In genomic region chr15:60424006-60424405, GRCh38 we compare ENCODE assay signal across 13 cellular contexts. TPM values are rescaled to one million over a fixed set of nuclear protein-coding genes. Genes with fewer than 3 reads are reported as not detected.
DNase-seq lines count a peak whose midpoint lies in the region; ATAC-seq, FAIRE-seq and TF ChIP-seq lines count a peak whose summit lies in the region.
"Had no signal": no experiment of that assay in that cellular context is flagged by ENCODE, and none has a peak within 500 bp of the region (broad histone marks: within the 10 kb centered on the region; RNA-seq: fewer than 3 reads in every experiment).

No MANE protein-coding gene starts in this region.

- TF ChIP-seq EP300 in SK-N-SH (IDR thresholded peaks at IDR 0.05; ENCODE audit: borderline replicate concordance in 1 of 2, low read depth in 1 of 2, low read length in 1 of 2): no peak

- H3K79me2 ChIP-seq in SK-N-SH (ENCODE audit: insufficient read depth) (peaks cover 39% of the 10 kb centered on the region), keratinocyte (ENCODE audit: control insufficient read depth, insufficient read depth, low read length) (peaks cover 5% of the 10 kb centered on the region)

- H4K20me1 ChIP-seq in SK-N-SH (ENCODE audit: insufficient read depth): no peaks in the 10 kb centered on the region
- no peaks in the 10 kb centered on the region for H4K20me1 ChIP-seq in keratinocyte (ENCODE audit: control insufficient read depth, extremely low read depth, insufficient read depth, low read length)

- no peaks in the 10 kb centered on the region for H3K27me3 Mint-ChIP-seq in WTC11 (ENCODE audit: low read depth)
- H3K27me3 Mint-ChIP-seq in stimulated activated naive B cell treated with anti-CD40 and anti-IgM and Interleukin-4, amounts not matched to agents 10 μg/mL and 1 μg/mL and 100 μg/mL, for 72 hours: no peaks in the 10 kb centered on the region

- H3K9me3 Mint-ChIP-seq in WTC11: no peaks in the 10 kb centered on the region
- H3K9me3 Mint-ChIP-seq in stimulated activated naive B cell treated with anti-CD40 and anti-IgM and Interleukin-4, amounts not matched to agents 10 μg/mL and 1 μg/mL and 100 μg/mL, for 72 hours: no peaks in the 10 kb centered on the region

- no peak for TF ChIP-seq RAD21 in SK-N-SH (IDR thresholded peaks at IDR 0.05; ENCODE audit: low read length)

- peaks cover 47% of the 10 kb centered on the region for H3F3A ChIP-seq in SK-N-SH (replicated peaks; ENCODE audit: insufficient read depth)

- H3K4me1 ChIP-seq in SK-N-SH (ENCODE audit: control insufficient read depth in 1 of 2, insufficient read depth in 2 of 2, low read depth in 1 of 2, low read length in 1 of 2) (peaks cover 0 to 33% of the 10 kb centered on the region in 2 experiments; a peak in 3 of 4 replicates), keratinocyte (ENCODE audit: control insufficient read depth, extremely low read depth, insufficient read depth, low read length) (peaks cover 62% of the 10 kb centered on the region)

- H3K4me2 ChIP-seq in SK-N-SH: peak overlapping the region; percentile 40; the same call in 1 of the 2 replicates
- peak overlapping the region; percentile 36 for H3K4me2 ChIP-seq in keratinocyte (ENCODE audit: control insufficient read depth, extremely low read depth, insufficient read depth, low read depth, low read length)

- TF ChIP-seq CTCF in SK-N-SH (IDR thresholded peaks at IDR 0.05) (no peak), WTC11 (IDR thresholded peaks at IDR 0.05) (no peak), keratinocyte (optimal IDR thresholded peaks at IDR 0.05 in 1 of 3, IDR thresholded peaks at IDR 0.05 in 1 of 3, conservative IDR thresholded peaks at IDR 0.05 in 1 of 3; ENCODE audit: extremely low read depth in 1 of 3, insufficient read depth in 2 of 3, low read length in 3 of 3) (no peak)

- peak overlapping the region; percentile 54 to 93; a peak in 3 of 4 replicates for H3K27ac ChIP-seq in SK-N-SH (ENCODE audit: low read depth in 2 of 2, low read length in 1 of 2)
- H3K27ac ChIP-seq in keratinocyte (ENCODE audit: control insufficient read depth, insufficient read depth, low read length): peak overlapping the region; percentile 76

- CTCF ChIA-PET in SK-N-SH (lab: Yijun Ruan, JAX): interaction anchor here (1.2 kb wide), 1 partner anchor 10 kb away, joined by 3 read pairs; no protein-coding TSS in a partner anchor
- CTCF ChIA-PET in WTC11 (lab: Charles Lee): no interaction called here

- no peaks in the 10 kb centered on the region for H3K9me2 ChIP-seq in SK-N-SH

- POLR2A ChIA-PET in SK-N-SH (lab: Yijun Ruan, JAX): no interaction called here
- POLR2A ChIA-PET in WTC11 (lab: Charles Lee): no interaction called here

- H3K4me1 Mint-ChIP-seq in WTC11: peaks cover 6% of the 10 kb centered on the region
- H3K4me1 Mint-ChIP-seq in stimulated activated naive B cell treated with anti-CD40 and anti-IgM and Interleukin-4, amounts not matched to agents 10 μg/mL and 1 μg/mL and 100 μg/mL, for 72 hours: peaks cover 0 to 4% of the 10 kb centered on the region in 2 donors

- no peak overlapping the region for H3K4me3 ChIP-seq in SK-N-SH (ENCODE audit: low read depth in 2 of 2, low read length in 1 of 2)
- H3K4me3 ChIP-seq in keratinocyte (ENCODE audit: control insufficient read depth in 2 of 3, extremely low read depth in 1 of 3, insufficient read depth in 2 of 3, low read depth in 1 of 3, low read length in 3 of 3): no peak overlapping the region
- H3K4me3 ChIP-seq: GM12878 had no signal

- DNase-seq in SK-N-SH (no peak), WTC11 (ENCODE audit: low spot score) (no peak), keratinocyte (ENCODE audit: low read depth, low spot score) (no peak), NCI-H524 treated with DMSO at 0.1 percent for 48 hours (lab: John Stamatoyannopoulos, UW) (no peak), COLO668 (lab: John Stamatoyannopoulos, UW; ENCODE audit: unreplicated experiment) (no peak)
- DNase-seq in stimulated activated naive B cell treated with anti-CD40 and anti-IgM and Interleukin-4, amounts not matched to agents 10 μg/mL and 1 μg/mL and 100 μg/mL, for 72 hours: no peak
- DNase-seq: activated CD8-positive, alpha-beta memory T cell treated with anti-CD3 and anti-CD28 coated beads, Interleukin-2, amount 50 U/mL, for 4 hours; KG1; midbrain; T-helper 9 cell had no signal

- H3K27ac Mint-ChIP-seq in WTC11: peak overlapping the region; percentile 76
- peak overlapping the region; percentile 39 for H3K27ac Mint-ChIP-seq in stimulated activated naive B cell treated with anti-CD40 and anti-IgM and Interleukin-4, amounts not matched to agents 10 μg/mL and 1 μg/mL and 100 μg/mL, for 72 hours

- H3K27me3 ChIP-seq in SK-N-SH (ENCODE audit: insufficient read depth): no peaks in the 10 kb centered on the region
- no peaks in the 10 kb centered on the region for H3K27me3 ChIP-seq in keratinocyte (ENCODE audit: control insufficient read depth, extremely low read depth, insufficient read depth, low read length)

- H3K36me3 Mint-ChIP-seq in WTC11: peaks cover 12% of the 10 kb centered on the region
- peaks cover 19 to 30% of the 10 kb centered on the region in 2 donors for H3K36me3 Mint-ChIP-seq in stimulated activated naive B cell treated with anti-CD40 and anti-IgM and Interleukin-4, amounts not matched to agents 10 μg/mL and 1 μg/mL and 100 μg/mL, for 72 hours

- H3K9me3 ChIP-seq in SK-N-SH (no peaks in the 10 kb centered on the region), keratinocyte (ENCODE audit: control insufficient read depth, low read depth, low read length) (no peaks in the 10 kb centered on the region)

- no peaks in the 10 kb centered on the region for H3K9me1 ChIP-seq in keratinocyte (ENCODE audit: control insufficient read depth, extremely low read depth, insufficient read depth, low read length)

- FAIRE-seq in keratinocyte (lab: Jason Lieb, UNC): no peak
- FAIRE-seq: GM12878 had no signal

- H3K4me3 Mint-ChIP-seq in WTC11: no peak overlapping the region
- H3K4me3 Mint-ChIP-seq in stimulated activated naive B cell treated with anti-CD40 and anti-IgM and Interleukin-4, amounts not matched to agents 10 μg/mL and 1 μg/mL and 100 μg/mL, for 72 hours: no peak overlapping the region

- ATAC-seq in SK-N-SH treated with all-trans-retinoic acid at 6 μM for 48 hours (no peak), WTC11 (no peak), GM19035 (IDR thresholded peaks at IDR 0.05; ENCODE audit: unreplicated experiment) (no peak)
- no peak for ATAC-seq in stimulated activated naive B cell treated with anti-CD40 and anti-IgM and Interleukin-4, amounts not matched to agents 10 μg/mL and 1 μg/mL and 100 μg/mL, for 72 hours (replicated peaks)
- ATAC-seq: GM12878 had no signal

- H2AFZ ChIP-seq in SK-N-SH (ENCODE audit: low read depth) (no peak overlapping the region), keratinocyte (ENCODE audit: control insufficient read depth, low read length) (no peak overlapping the region)

- H3K9ac ChIP-seq in SK-N-SH (peak overlapping the region; percentile 63), keratinocyte (ENCODE audit: control insufficient read depth, extremely low read depth, insufficient read depth, low read length) (peak overlapping the region; percentile 11)

- H3K36me3 ChIP-seq in SK-N-SH (replicated peaks in 1 of 2; ENCODE audit: control insufficient read depth in 1 of 2, insufficient read depth in 2 of 2, low read length in 1 of 2) (peaks cover 3 to 13% of the 10 kb centered on the region in 2 experiments), keratinocyte (ENCODE audit: control insufficient read depth in 2 of 2, extremely low read depth in 1 of 2, insufficient read depth in 2 of 2, low read length in 2 of 2) (peaks cover 0 to 6% of the 10 kb centered on the region in 2 experiments)

- 98% methylated on average over 1 of the region's 1 CpG for WGBS in SK-N-SH (ENCODE audit: low lambda C conversion rate)

- dilution Hi-C loops in keratinocyte (cut with MboI; ENCODE audit: extremely low pct_ligation_motif_present, low sequenced_read_pairs): no loop called here

TF ChIP-seq in SK-N-SH, 30 proteins besides CTCF, POLR2A, EP300 and RAD21 (continues in another document):
- TF ChIP-seq SMC3 (IDR thresholded peaks at IDR 0.05; ENCODE audit: low read depth, low read length) (no peak), MEF2A (IDR thresholded peaks at IDR 0.05; ENCODE audit: borderline replicate concordance, low read depth) (no peak), NRF1 (IDR thresholded peaks at IDR 0.05; ENCODE audit: low read depth, low read length) (no peak)

TF ChIP-seq in SK-N-SH treated with all-trans-retinoic acid at 6 μM for 48 hours, 23 proteins besides CTCF, POLR2A, EP300 and RAD21 (continues in another document):
- no peak for TF ChIP-seq ZNF565 (CRISPR knock-in tag; conservative IDR thresholded peaks at IDR 0.05; ENCODE audit: low read depth)

TF ChIP-seq in WTC11, 78 proteins besides CTCF, POLR2A, EP300 and RAD21 (continues in another document):
- TF ChIP-seq TP53 (CRISPR knock-in tag; IDR thresholded peaks at IDR 0.05): no peak
- no peak for TF ChIP-seq MXD4 (CRISPR knock-in tag; IDR thresholded peaks at IDR 0.05; ENCODE audit: borderline replicate concordance)
- TF ChIP-seq GABPB1 (CRISPR knock-in tag; IDR thresholded peaks at IDR 0.05): no peak
- TF ChIP-seq NR3C1 (CRISPR knock-in tag; conservative IDR thresholded peaks at IDR 0.05; ENCODE audit: low read depth): no peak

RNA-seq across cellular contexts. Expression of gene ANXA2, which starts 26.2 kb away (rescaled TPM):
- 4,669 and 5,711 TPM in 2 replicates for polyA plus RNA-seq in SK-N-SH (2012; rRNA removed)
- polyA plus RNA-seq in SK-N-SH (2012; cell fraction: cytosol; rRNA removed): 5,477 and 5,705 TPM in 2 replicates
- polyA plus RNA-seq in SK-N-SH (2012; cell fraction: nucleus; rRNA removed): 2,958 and 4,347 TPM in 2 replicates
- total RNA-seq in WTC11 (2021): 116 to 152 TPM (median 119 TPM) in 3 replicates
- polyA plus RNA-seq in keratinocyte: 10,132 to 15,949 TPM (median 11,017 TPM) in 3 replicates
- polyA plus RNA-seq in keratinocyte (2011; ENCODE audit: low read depth): 4,066 TPM
- polyA plus RNA-seq in keratinocyte (2011; cell fraction: cytosol; rRNA removed): 14,846 and 18,096 TPM in 2 replicates
- 11,086 and 11,309 TPM in 2 replicates for polyA plus RNA-seq in keratinocyte (2011; cell fraction: nucleus; rRNA removed)
- polyA plus RNA-seq in keratinocyte (2012; ENCODE audit: low replicate concordance): 4,107 and 9,800 TPM in 2 replicates
- polyA minus RNA-seq in keratinocyte: 5,148 to 8,880 TPM (median 8,598 TPM) in 3 replicates
- polyA minus RNA-seq in keratinocyte (2011; cell fraction: cytosol; rRNA and poly(A)+ RNA removed): 5,055 TPM
- 2,602 and 4,474 TPM in 2 replicates for polyA minus RNA-seq in keratinocyte (2011; cell fraction: nucleus; rRNA and poly(A)+ RNA removed)

RNA-seq across cellular contexts. Expression of gene ICE2, which starts 54.9 kb away (rescaled TPM):
- 18.0 and 19.0 TPM in 2 replicates for polyA plus RNA-seq in SK-N-SH (2012; rRNA removed)
- polyA plus RNA-seq in SK-N-SH (2012; cell fraction: cytosol; rRNA removed): 18.4 and 20.3 TPM in 2 replicates
- 13.9 and 36.6 TPM in 2 replicates for polyA plus RNA-seq in SK-N-SH (2012; cell fraction: nucleus; rRNA removed)
- total RNA-seq in WTC11 (2021): 76.9 to 84.3 TPM (median 77.5 TPM) in 3 replicates
- 18.7 to 34.1 TPM (median 29.4 TPM) in 3 replicates for polyA plus RNA-seq in keratinocyte
- 39.5 TPM for polyA plus RNA-seq in keratinocyte (2011; ENCODE audit: low read depth)
- polyA plus RNA-seq in keratinocyte (2011; cell fraction: cytosol; rRNA removed): 12.2 and 36.9 TPM in 2 replicates
- 30.9 and 33.4 TPM in 2 replicates for polyA plus RNA-seq in keratinocyte (2011; cell fraction: nucleus; rRNA removed)
- 16.6 and 21.3 TPM in 2 replicates for polyA plus RNA-seq in keratinocyte (2012; ENCODE audit: low replicate concordance)
- 11.9 to 37.1 TPM (median 20.0 TPM) in 3 replicates for polyA minus RNA-seq in keratinocyte
- 19.8 TPM for polyA minus RNA-seq in keratinocyte (2011; cell fraction: cytosol; rRNA and poly(A)+ RNA removed)
- 37.0 and 43.3 TPM in 2 replicates for polyA minus RNA-seq in keratinocyte (2011; cell fraction: nucleus; rRNA and poly(A)+ RNA removed)
